18 cellular contexts compared by ENCODE assay signal in the genomic region with DNA sequence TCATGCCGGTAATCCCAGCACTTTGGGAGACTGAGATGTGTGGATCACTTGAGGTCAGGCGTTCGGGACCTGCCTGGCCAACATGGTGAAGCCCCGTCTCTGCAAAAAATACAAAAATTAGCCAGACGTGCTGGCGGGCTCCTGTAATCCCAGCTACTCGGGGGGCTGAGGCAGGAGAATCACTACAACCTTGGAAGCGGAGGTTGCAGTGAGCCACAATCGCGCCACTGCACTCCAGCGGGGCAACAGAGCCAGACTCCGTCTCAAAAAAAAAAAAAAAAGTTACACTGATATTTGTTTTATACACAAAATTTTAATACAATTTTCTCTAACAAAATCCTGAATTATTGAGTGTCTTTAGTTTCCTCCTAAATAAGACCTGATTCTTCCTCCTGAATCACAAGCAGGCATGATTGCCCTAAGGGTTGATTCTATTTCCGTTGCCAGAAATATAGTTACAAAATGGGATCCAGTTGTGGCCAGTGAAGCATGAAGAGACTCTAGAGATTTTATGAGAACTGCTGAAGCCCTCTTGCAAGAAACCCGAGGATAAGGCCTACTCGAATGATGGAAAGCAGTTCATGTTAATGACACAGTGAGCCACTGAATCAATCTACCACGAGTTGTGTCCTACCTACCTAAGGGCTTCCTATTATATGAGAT.
"Had no signal": no experiment of that assay in that cellular context is flagged by ENCODE, and none has a peak within 500 bp of the region (broad histone marks: within the 10 kb centered on the region; RNA-seq: fewer than 3 reads in every experiment).

No MANE protein-coding gene starts in this region.

- H3K4me1 ChIP-seq: ascending aorta, gastrocnemius medialis, uterus had no signal

- H3K36me3 Mint-ChIP-seq: immature natural killer cell; natural killer cell treated with Interleukin-12 subunit alpha and Interleukin-12 subunit beta and Interleukin-15 and Interleukin-18, amount 100 ng/mL, for 72 hours had no signal

- H3K9me3 ChIP-seq: ascending aorta, gastrocnemius medialis, right atrium auricular region, tibial nerve, uterus had no signal

- H3K36me3 ChIP-seq: ascending aorta, gastrocnemius medialis, heart left ventricle, right atrium auricular region, tibial nerve, uterus had no signal

- H3K4me3 Mint-ChIP-seq: activated naive CD8-positive, alpha-beta T cell treated with anti-CD3 and anti-CD28 coated beads, Interleukin-2, amount 50 U/mL, for 24 hours; dendritic cell treated with granulocyte-macrophage colony-stimulating factor and Interleukin-4, amounts not matched to agents 40 ng/mL and 50 ng/mL, for 4 days; natural killer cell treated with Interleukin-12 subunit alpha and Interleukin-12 subunit beta and Interleukin-15 and Interleukin-18, amount 100 ng/mL, for 72 hours had no signal

- H3K27ac ChIP-seq: ascending aorta, gastrocnemius medialis, heart left ventricle, right atrium auricular region, skin epidermis, tibial nerve, uterus had no signal

- H3K27me3 Mint-ChIP-seq: activated naive CD8-positive, alpha-beta T cell treated with anti-CD3 and anti-CD28 coated beads, Interleukin-2, amount 50 U/mL, for 24 hours; dendritic cell treated with granulocyte-macrophage colony-stimulating factor and Interleukin-4, amounts not matched to agents 40 ng/mL and 50 ng/mL, for 4 days; natural killer cell treated with Interleukin-12 subunit alpha and Interleukin-12 subunit beta and Interleukin-15 and Interleukin-18, amount 100 ng/mL, for 72 hours had no signal

- H3K9me3 Mint-ChIP-seq: activated naive CD8-positive, alpha-beta T cell treated with anti-CD3 and anti-CD28 coated beads, Interleukin-2, amount 50 U/mL, for 24 hours; immature natural killer cell; natural killer cell treated with Interleukin-12 subunit alpha and Interleukin-12 subunit beta and Interleukin-15 and Interleukin-18, amount 100 ng/mL, for 72 hours had no signal

- H3K27ac Mint-ChIP-seq: activated naive CD8-positive, alpha-beta T cell treated with anti-CD3 and anti-CD28 coated beads, Interleukin-2, amount 50 U/mL, for 24 hours; dendritic cell treated with granulocyte-macrophage colony-stimulating factor and Interleukin-4, amounts not matched to agents 40 ng/mL and 50 ng/mL, for 4 days; immature natural killer cell; natural killer cell treated with Interleukin-12 subunit alpha and Interleukin-12 subunit beta and Interleukin-15 and Interleukin-18, amount 100 ng/mL, for 72 hours had no signal

- ATAC-seq: activated naive CD8-positive, alpha-beta T cell treated with anti-CD3 and anti-CD28 coated beads, Interleukin-2, amount 50 U/mL, for 24 hours; gastrocnemius medialis; heart left ventricle; natural killer cell treated with Interleukin-12 subunit alpha and Interleukin-12 subunit beta and Interleukin-15 and Interleukin-18, amount 100 ng/mL, for 72 hours had no signal

- DNase-seq: activated CD4-positive, CD25-positive, alpha-beta regulatory T cell treated with anti-CD3 and anti-CD28 coated beads, Interleukin-2, amount 50 U/mL, for 72 hours; activated naive CD4-positive, alpha-beta T cell; activated naive CD8-positive, alpha-beta T cell treated with anti-CD3 and anti-CD28 coated beads, Interleukin-2, amount 50 U/mL, for 24 hours; effector memory CD4-positive, alpha-beta T cell; gastrocnemius medialis; heart left ventricle; immature natural killer cell; nucleus accumbens; stimulated activated CD4-positive, alpha-beta T cell treated with anti-CD3 and anti-CD28 coated beads, Interleukin-4, amount 100 ng/mL, for 24 hours; stimulated activated naive CD4-positive, alpha-beta T cell; substantia nigra; uterus had no signal

- H3K4me3 ChIP-seq: ascending aorta, gastrocnemius medialis, heart left ventricle, right atrium auricular region, skin epidermis, tibial nerve, uterus had no signal

- H3K27me3 ChIP-seq: ascending aorta, gastrocnemius medialis, heart left ventricle, right atrium auricular region, tibial nerve, uterus had no signal
